32 cellular contexts compared by ENCODE assay signal in genomic region chr6:36961441-36962430, GRCh38. TPM values are rescaled to one million over a fixed set of nuclear protein-coding genes. Genes with fewer than 3 reads are reported as not detected.
DNase-seq lines count a peak whose midpoint lies in the region; ATAC-seq, FAIRE-seq and TF ChIP-seq lines count a peak whose summit lies in the region.
"Had no signal": no experiment of that assay in that cellular context is flagged by ENCODE, and none has a peak within 500 bp of the region (broad histone marks: within the 10 kb centered on the region; RNA-seq: fewer than 3 reads in every experiment).

No MANE protein-coding gene starts in this region.

- H3K4me3 ChIP-seq in Peyer's patch (no peak overlapping the region), kidney (ENCODE audit: low read length in 2 of 2) (no peak overlapping the region)
- H3K4me3 ChIP-seq: adrenal gland, pancreas, sigmoid colon had no signal

- FAIRE-seq in kidney (lab: Jason Lieb, UNC) = no peak
- FAIRE-seq: A204.1, endometrium, H54, pancreas had no signal

- H3K27me3 Mint-ChIP-seq in activated naive CD8-positive, alpha-beta T cell treated with anti-CD3 and anti-CD28 coated beads, Interleukin-2, amount 10 ng/mL, durations not matched to agents 7 days and 5 days = peaks cover 6% of the 10 kb centered on the region
- H3K27me3 Mint-ChIP-seq in activated naive CD8-positive, alpha-beta T cell treated with anti-CD3 and anti-CD28 coated beads, Interleukin-2, amount 50 U/mL, for 24 hours = no peaks in the 10 kb centered on the region
- no peaks in the 10 kb centered on the region for H3K27me3 Mint-ChIP-seq in activated naive CD4-positive, alpha-beta T cell treated with anti-CD3 and anti-CD28 coated beads for 36 hours (ENCODE audit: low read depth)
- H3K27me3 Mint-ChIP-seq: activated CD4-positive, alpha-beta T cell treated with anti-CD3 and anti-CD28 coated beads for 36 hours had no signal

- intact Hi-C loops in kidney (cut with DNase I) = no loop called here
- intact Hi-C loops in activated naive CD4-positive, alpha-beta T cell treated with anti-CD3 and anti-CD28 coated beads for 36 hours (cut with micrococcal nuclease) = loop anchor here (5.0 kb wide), 1 partner anchor 49 kb away; no protein-coding TSS in a partner anchor

- peak overlapping the region; percentile 62 for H3K27ac Mint-ChIP-seq in activated naive CD8-positive, alpha-beta T cell treated with anti-CD3 and anti-CD28 coated beads, Interleukin-2, amount 10 ng/mL, durations not matched to agents 7 days and 5 days
- H3K27ac Mint-ChIP-seq in activated naive CD8-positive, alpha-beta T cell treated with anti-CD3 and anti-CD28 coated beads, Interleukin-2, amount 50 U/mL, for 24 hours = no peak overlapping the region
- peak overlapping the region; percentile 83 for H3K27ac Mint-ChIP-seq in stimulated activated effector memory CD8-positive, alpha-beta T cell treated with anti-CD3 and anti-CD28 coated beads, Interleukin-12 subunit alpha, Interleukin-12 subunit beta, amount 100 ng/mL, for 72 hours
- no peak overlapping the region for H3K27ac Mint-ChIP-seq in activated naive CD4-positive, alpha-beta T cell treated with anti-CD3 and anti-CD28 coated beads for 36 hours

- POLR2A ChIA-PET in activated naive CD8-positive, alpha-beta T cell treated with anti-CD3 and anti-CD28 coated beads, Interleukin-2, amount 10 ng/mL, durations not matched to agents 7 days and 5 days (lab: Charles Lee) = no interaction called here

- H3K9ac ChIP-seq in kidney (ENCODE audit: low read length in 2 of 2) = no peak overlapping the region

- CTCF ChIA-PET in activated naive CD4-positive, alpha-beta T cell treated with anti-CD3 and anti-CD28 coated beads for 36 hours (lab: Charles Lee) = interaction anchor here (1.2 kb wide), 2 partner anchors 56 to 77 kb away, joined by 3 to 4 read pairs; no protein-coding TSS in a partner anchor

- H3K4me1 ChIP-seq in Peyer's patch (peaks cover 0 to 21% (median 6%) of the 10 kb centered on the region in 4 donors), kidney (ENCODE audit: control insufficient read depth in 1 of 2, insufficient read depth in 1 of 2, low read depth in 1 of 2, low read length in 2 of 2) (peaks cover 3 to 8% of the 10 kb centered on the region in 2 donors)

- H3K27ac ChIP-seq in Peyer's patch (no peak overlapping the region), kidney (ENCODE audit: low read depth in 2 of 2, low read length in 2 of 2) (peak overlapping the region in 1 of 2 donors; percentile 45)
- H3K27ac ChIP-seq: sigmoid colon had no signal

- H3K4me3 Mint-ChIP-seq in activated naive CD8-positive, alpha-beta T cell treated with anti-CD3 and anti-CD28 coated beads, Interleukin-2, amount 10 ng/mL, durations not matched to agents 7 days and 5 days = no peak overlapping the region
- H3K4me3 Mint-ChIP-seq in activated naive CD8-positive, alpha-beta T cell treated with anti-CD3 and anti-CD28 coated beads, Interleukin-2, amount 50 U/mL, for 24 hours = no peak overlapping the region
- H3K4me3 Mint-ChIP-seq in stimulated activated effector memory CD8-positive, alpha-beta T cell treated with anti-CD3 and anti-CD28 coated beads, Interleukin-12 subunit alpha, Interleukin-12 subunit beta, amount 100 ng/mL, for 72 hours = no peak overlapping the region
- H3K4me3 Mint-ChIP-seq in activated naive CD4-positive, alpha-beta T cell treated with anti-CD3 and anti-CD28 coated beads for 36 hours = no peak overlapping the region

- H3K27me3 ChIP-seq in Peyer's patch = no peaks in the 10 kb centered on the region
- H3K27me3 ChIP-seq: adrenal gland, BE2C, pancreas, sigmoid colon had no signal

- no peak for TF ChIP-seq POLR2A in Peyer's patch (IDR thresholded peaks at IDR 0.05)

- peaks cover 41% of the 10 kb centered on the region for H3K4me1 Mint-ChIP-seq in activated naive CD8-positive, alpha-beta T cell treated with anti-CD3 and anti-CD28 coated beads, Interleukin-2, amount 10 ng/mL, durations not matched to agents 7 days and 5 days
- H3K4me1 Mint-ChIP-seq in activated naive CD8-positive, alpha-beta T cell treated with anti-CD3 and anti-CD28 coated beads, Interleukin-2, amount 50 U/mL, for 24 hours = peaks cover 20% of the 10 kb centered on the region
- peaks cover 49% of the 10 kb centered on the region for H3K4me1 Mint-ChIP-seq in stimulated activated effector memory CD8-positive, alpha-beta T cell treated with anti-CD3 and anti-CD28 coated beads, Interleukin-12 subunit alpha, Interleukin-12 subunit beta, amount 100 ng/mL, for 72 hours
- H3K4me1 Mint-ChIP-seq in activated naive CD4-positive, alpha-beta T cell treated with anti-CD3 and anti-CD28 coated beads for 36 hours (ENCODE audit: low read depth) = peaks cover 30% of the 10 kb centered on the region

- no peak for DNase-seq in activated naive CD8-positive, alpha-beta T cell treated with anti-CD3 and anti-CD28 coated beads, Interleukin-2, amount 10 ng/mL, durations not matched to agents 7 days and 5 days
- no peak for DNase-seq in activated naive CD8-positive, alpha-beta T cell treated with anti-CD3 and anti-CD28 coated beads, Interleukin-2, amount 50 U/mL, for 24 hours
- peak in 2 of 3 donors; percentile 44 to 45 for DNase-seq in Peyer's patch
- DNase-seq in kidney = peak; percentile 67
- DNase-seq in stimulated activated effector memory CD8-positive, alpha-beta T cell treated with anti-CD3 and anti-CD28 coated beads, Interleukin-12 subunit alpha, Interleukin-12 subunit beta, amount 100 ng/mL, for 72 hours (ENCODE audit: low spot score in 2 of 2) = no peak
- no peak for DNase-seq in OCI-M1 (lab: John Stamatoyannopoulos, UW)
- DNase-seq in activated naive CD4-positive, alpha-beta T cell treated with anti-CD3 and anti-CD28 coated beads for 36 hours = no peak
- DNase-seq: activated CD4-positive, alpha-beta T cell treated with anti-CD3 and anti-CD28 coated beads for 36 hours; activated CD8-positive, alpha-beta memory T cell treated with anti-CD3 and anti-CD28 coated beads, Interleukin-2, amount 50 U/mL, for 48 hours; activated gamma-delta T cell; BE2C; DMS 273 treated with DMSO at 0.1 percent for 48 hours; mesendoderm; natural killer cell; NCI-H1092 treated with DMSO at 0.1 percent for 48 hours; NCI-H1930; NCI-H345; NCI-H774; SHP77; sigmoid colon; stimulated activated CD8-positive, alpha-beta memory T cell treated with anti-CD3 and anti-CD28 coated beads, Interleukin-4, amount 100 ng/mL, for 48 hours; T-helper 1 cell had no signal

- TF ChIP-seq CTCF in Peyer's patch (IDR thresholded peaks at IDR 0.05) = no peak
- TF ChIP-seq CTCF in kidney (IDR thresholded peaks at IDR 0.05; ENCODE audit: borderline replicate concordance, extremely low read depth, insufficient read depth) = no peak

- H3K9me3 ChIP-seq in Peyer's patch (no peaks in the 10 kb centered on the region), kidney (ENCODE audit: control insufficient read depth in 1 of 2, low read length in 2 of 2) (no peaks in the 10 kb centered on the region)
- H3K9me3 ChIP-seq: adrenal gland, BE2C, pancreas, sigmoid colon had no signal

- no peaks in the 10 kb centered on the region for H3K9me3 Mint-ChIP-seq in activated naive CD8-positive, alpha-beta T cell treated with anti-CD3 and anti-CD28 coated beads, Interleukin-2, amount 10 ng/mL, durations not matched to agents 7 days and 5 days
- no peaks in the 10 kb centered on the region for H3K9me3 Mint-ChIP-seq in activated naive CD8-positive, alpha-beta T cell treated with anti-CD3 and anti-CD28 coated beads, Interleukin-2, amount 50 U/mL, for 24 hours
- no peaks in the 10 kb centered on the region for H3K9me3 Mint-ChIP-seq in stimulated activated effector memory CD8-positive, alpha-beta T cell treated with anti-CD3 and anti-CD28 coated beads, Interleukin-12 subunit alpha, Interleukin-12 subunit beta, amount 100 ng/mL, for 72 hours
- H3K9me3 Mint-ChIP-seq in activated naive CD4-positive, alpha-beta T cell treated with anti-CD3 and anti-CD28 coated beads for 36 hours = no peaks in the 10 kb centered on the region
- H3K9me3 Mint-ChIP-seq: natural killer cell had no signal

- H3K36me3 Mint-ChIP-seq in activated naive CD8-positive, alpha-beta T cell treated with anti-CD3 and anti-CD28 coated beads, Interleukin-2, amount 10 ng/mL, durations not matched to agents 7 days and 5 days = peaks cover 2% of the 10 kb centered on the region
- peaks cover 3% of the 10 kb centered on the region for H3K36me3 Mint-ChIP-seq in activated naive CD8-positive, alpha-beta T cell treated with anti-CD3 and anti-CD28 coated beads, Interleukin-2, amount 50 U/mL, for 24 hours (ENCODE audit: low read depth)
- peaks cover 9% of the 10 kb centered on the region for H3K36me3 Mint-ChIP-seq in stimulated activated effector memory CD8-positive, alpha-beta T cell treated with anti-CD3 and anti-CD28 coated beads, Interleukin-12 subunit alpha, Interleukin-12 subunit beta, amount 100 ng/mL, for 72 hours
- H3K36me3 Mint-ChIP-seq in activated naive CD4-positive, alpha-beta T cell treated with anti-CD3 and anti-CD28 coated beads for 36 hours (ENCODE audit: low read depth) = peaks cover 1% of the 10 kb centered on the region
- H3K36me3 Mint-ChIP-seq: natural killer cell had no signal

- no peak for ATAC-seq in activated naive CD8-positive, alpha-beta T cell treated with anti-CD3 and anti-CD28 coated beads, Interleukin-2, amount 10 ng/mL, durations not matched to agents 7 days and 5 days (ENCODE audit: low read depth)
- no peak for ATAC-seq in activated naive CD8-positive, alpha-beta T cell treated with anti-CD3 and anti-CD28 coated beads, Interleukin-2, amount 50 U/mL, for 24 hours
- no peak for ATAC-seq in stimulated activated effector memory CD8-positive, alpha-beta T cell treated with anti-CD3 and anti-CD28 coated beads, Interleukin-12 subunit alpha, Interleukin-12 subunit beta, amount 100 ng/mL, for 72 hours
- no peak for ATAC-seq in HG03039 (IDR thresholded peaks at IDR 0.05; ENCODE audit: unreplicated experiment)
- ATAC-seq: pancreas had no signal

- H3K36me3 ChIP-seq in Peyer's patch = no peaks in the 10 kb centered on the region
- H3K36me3 ChIP-seq in kidney (ENCODE audit: control insufficient read depth in 1 of 2, insufficient read depth in 2 of 2, low read length in 2 of 2) = no peaks in the 10 kb centered on the region
- H3K36me3 ChIP-seq: adrenal gland, pancreas had no signal

RNA-seq across cellular contexts. Expression of gene PI16, which starts 7.2 kb away (rescaled TPM):
- under 1 TPM; 0.37 to 0.86 TPM for total RNA-seq in activated naive CD8-positive, alpha-beta T cell treated with anti-CD3 and anti-CD28 coated beads, Interleukin-2, amount 10 ng/mL, durations not matched to agents 7 days and 5 days
- total RNA-seq in Peyer's patch (1 to 10 TPM in 2 of 4 donors, not detected in 2; 1.5 to 6.2 TPM), kidney (1.7 TPM)
- polyA plus RNA-seq in kidney (ENCODE audit: insufficient read depth, low read depth, low replicate concordance) = 3.5 TPM
- under 1 TPM; 0.24 to 0.27 TPM for total RNA-seq in activated naive CD4-positive, alpha-beta T cell treated with anti-CD3 and anti-CD28 coated beads for 36 hours
- total RNA-seq: fibroblast of lung, HT-29, LHCN-M2 had no signal

RNA-seq across cellular contexts. Expression of gene MTCH1, which starts 24.3 kb away (rescaled TPM):
- 100 to 1,000 TPM; 135 to 139 TPM for total RNA-seq in activated naive CD8-positive, alpha-beta T cell treated with anti-CD3 and anti-CD28 coated beads, Interleukin-2, amount 10 ng/mL, durations not matched to agents 7 days and 5 days
- total RNA-seq in Peyer's patch = 100 to 1,000 TPM; 127 to 186 (median 158) TPM
- total RNA-seq in kidney = 194 TPM
- polyA plus RNA-seq in kidney (ENCODE audit: insufficient read depth, low read depth, low replicate concordance) = 202 TPM
- 100 to 1,000 TPM in 1 of 2 experiments, 10 to 100 TPM in 1; 97.4 to 101 TPM for total RNA-seq in activated naive CD4-positive, alpha-beta T cell treated with anti-CD3 and anti-CD28 coated beads for 36 hours

RNA-seq across cellular contexts. Expression of gene FGD2, which starts 43.7 kb away (rescaled TPM):
- total RNA-seq in activated naive CD8-positive, alpha-beta T cell treated with anti-CD3 and anti-CD28 coated beads, Interleukin-2, amount 10 ng/mL, durations not matched to agents 7 days and 5 days = 10 to 100 TPM in 1 of 2 experiments, 1 to 10 TPM in 1; 9.8 to 12.4 TPM
- 100 to 1,000 TPM in 1 of 4 donors, 10 to 100 TPM in 2, 1 to 10 TPM in 1; 2.5 to 292 (median 34.9) TPM for total RNA-seq in Peyer's patch
- total RNA-seq in kidney = 49.5 TPM
- polyA plus RNA-seq in kidney (ENCODE audit: insufficient read depth, low read depth, low replicate concordance) = 0.97 TPM
- under 1 TPM; 0.25 to 0.48 TPM for total RNA-seq in activated naive CD4-positive, alpha-beta T cell treated with anti-CD3 and anti-CD28 coated beads for 36 hours
- total RNA-seq: fibroblast of lung, glomerular endothelial cell, LHCN-M2 had no signal
- polyA plus RNA-seq: fibroblast of lung had no signal

Comparison
In these comparisons a context has a peak if more than half of its experiments do, and no peak if none do; other contexts are left out.
1. H3K27ac Mint-ChIP-seq: peak in activated naive CD8-positive, alpha-beta T cell treated with anti-CD3 and anti-CD28 coated beads, Interleukin-2, amount 10 ng/mL, durations not matched to agents 7 days and 5 days (single experiment) and stimulated activated effector memory CD8-positive, alpha-beta T cell treated with anti-CD3 and anti-CD28 coated beads, Interleukin-12 subunit alpha, Interleukin-12 subunit beta, amount 100 ng/mL, for 72 hours (single experiment); none in activated naive CD8-positive, alpha-beta T cell treated with anti-CD3 and anti-CD28 coated beads, Interleukin-2, amount 50 U/mL, for 24 hours (single experiment) and activated naive CD4-positive, alpha-beta T cell treated with anti-CD3 and anti-CD28 coated beads for 36 hours (single experiment).
2. DNase-seq: peak in Peyer's patch (2 of 3) and kidney (single experiment); none in activated naive CD8-positive, alpha-beta T cell treated with anti-CD3 and anti-CD28 coated beads, Interleukin-2, amount 10 ng/mL, durations not matched to agents 7 days and 5 days (single experiment), activated naive CD8-positive, alpha-beta T cell treated with anti-CD3 and anti-CD28 coated beads, Interleukin-2, amount 50 U/mL, for 24 hours (single experiment), stimulated activated effector memory CD8-positive, alpha-beta T cell treated with anti-CD3 and anti-CD28 coated beads, Interleukin-12 subunit alpha, Interleukin-12 subunit beta, amount 100 ng/mL, for 72 hours (0 of 2), OCI-M1 (single experiment) and activated naive CD4-positive, alpha-beta T cell treated with anti-CD3 and anti-CD28 coated beads for 36 hours (single experiment).